In the genomic region with DNA sequence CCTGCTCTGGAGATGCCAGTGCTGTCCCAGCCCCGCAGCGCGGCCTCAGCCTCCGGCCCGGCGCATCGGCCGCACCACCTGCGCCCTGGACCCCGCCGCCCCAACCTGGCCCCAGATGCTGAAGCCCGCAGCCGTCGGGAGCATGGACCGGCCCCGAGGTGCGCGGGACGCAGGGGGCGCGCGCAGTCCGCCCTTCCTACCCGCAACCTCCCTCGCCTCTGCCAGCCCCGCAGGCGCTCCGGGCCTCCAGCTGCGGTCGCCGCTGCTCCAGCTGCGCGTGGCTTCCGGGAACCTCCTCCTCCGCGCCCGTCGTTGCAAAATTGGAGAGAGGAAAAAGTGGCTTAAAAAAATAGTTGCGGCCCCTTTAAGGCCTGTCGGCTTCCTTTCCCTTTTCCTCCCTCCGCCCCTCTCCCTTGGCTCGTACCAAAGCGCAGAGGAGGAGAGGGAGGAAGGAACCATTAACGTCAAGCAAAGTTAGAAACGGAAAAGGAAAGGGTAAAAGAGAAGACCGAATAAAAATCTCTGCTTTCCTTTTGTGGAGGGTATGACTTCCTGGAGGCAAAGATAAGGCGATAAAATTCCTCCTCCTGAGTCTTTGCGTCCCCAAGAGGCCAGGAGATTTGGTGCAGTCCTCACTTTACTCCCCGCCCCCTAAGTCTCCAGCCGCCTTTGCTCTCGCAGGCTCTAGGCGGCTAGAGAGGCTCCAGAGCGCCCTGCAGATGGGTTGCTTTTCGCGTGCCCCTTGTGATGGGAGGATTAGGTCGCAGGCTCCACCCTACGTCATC, we compare ENCODE assay signal across 8 cellular contexts. TPM values are rescaled to one million over a fixed set of nuclear protein-coding genes. Genes with fewer than 3 reads are reported as not detected.
A peak's percentile ranks its signal among the peaks of the same experiment; 100 is the strongest.
DNase-seq lines count a peak whose midpoint lies in the region; ATAC-seq and TF ChIP-seq lines count a peak whose summit lies in the region.

A gene with protein sequence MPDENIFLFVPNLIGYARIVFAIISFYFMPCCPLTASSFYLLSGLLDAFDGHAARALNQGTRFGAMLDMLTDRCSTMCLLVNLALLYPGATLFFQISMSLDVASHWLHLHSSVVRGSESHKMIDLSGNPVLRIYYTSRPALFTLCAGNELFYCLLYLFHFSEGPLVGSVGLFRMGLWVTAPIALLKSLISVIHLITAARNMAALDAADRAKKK (minus strand): TSS at position 343 of the 785 bp plus-strand sequence. CDS start 369 bp downstream, outside the sequence.

- H3K4me3 Mint-ChIP-seq in activated T-cell treated with anti-CD3 and anti-CD28 coated beads, Interleukin-2, amount 50 U/mL, for 24 hours: peak within 1 kb of the TSS; percentile 88

- peak within 1 kb of the TSS; percentile 100 for H3K27ac Mint-ChIP-seq in activated T-cell treated with anti-CD3 and anti-CD28 coated beads, Interleukin-2, amount 50 U/mL, for 24 hours

- peaks cover 13 to 15% of the 10 kb centered on the region in 2 donors for H3K4me1 ChIP-seq in mucosa of rectum (ENCODE audit: control insufficient read depth in 2 of 2, insufficient read depth in 2 of 2, low read length in 2 of 2)

- no peaks in the 10 kb centered on the region for H3K27me3 Mint-ChIP-seq in activated T-cell treated with anti-CD3 and anti-CD28 coated beads, Interleukin-2, amount 50 U/mL, for 24 hours

- no peaks in the 10 kb centered on the region for H3K9me3 ChIP-seq in mucosa of rectum (ENCODE audit: control insufficient read depth in 2 of 2, low read length in 2 of 2)

- H3K4me1 Mint-ChIP-seq in activated T-cell treated with anti-CD3 and anti-CD28 coated beads, Interleukin-2, amount 50 U/mL, for 24 hours (ENCODE audit: low read depth): peaks cover 23% of the 10 kb centered on the region

- H3K27me3 ChIP-seq in mucosa of rectum (ENCODE audit: control insufficient read depth in 2 of 2, insufficient read depth in 2 of 2, low read length in 2 of 2): no peaks in the 10 kb centered on the region

- peak within 1 kb of the TSS; percentile 86 to 87 for H3K9ac ChIP-seq in mucosa of rectum (ENCODE audit: low read depth in 1 of 2, low read length in 2 of 2)

- DNase-seq in DMS53 treated with DMSO at 0.1 percent for 48 hours (lab: John Stamatoyannopoulos, UW; ENCODE audit: unreplicated experiment): peak; percentile 83
- peak; percentile 97 for DNase-seq in KG1 (lab: John Stamatoyannopoulos, UW)
- peak; percentile 93 for DNase-seq in activated T-cell treated with anti-CD3 and anti-CD28 coated beads, Interleukin-2, amount 50 U/mL, for 24 hours
- peak; percentile 98 for DNase-seq in erythroblast (lab: John Stamatoyannopoulos, UW)
- DNase-seq in stimulated activated CD8-positive, alpha-beta memory T cell treated with anti-CD3 and anti-CD28 coated beads, Interleukin-4, amount 100 ng/mL, for 48 hours: peak; percentile 94

- peak within 1 kb of the TSS; percentile 83 to 92 for H3K27ac ChIP-seq in mucosa of rectum (ENCODE audit: low read depth in 2 of 2, low read length in 2 of 2)

- no peaks in the 10 kb centered on the region for H3K9me3 Mint-ChIP-seq in activated T-cell treated with anti-CD3 and anti-CD28 coated beads, Interleukin-2, amount 50 U/mL, for 24 hours

- peak within 1 kb of the TSS; percentile 92 to 95 for H3K4me3 ChIP-seq in mucosa of rectum (ENCODE audit: low read length in 2 of 2)

- peaks cover 21 to 30% of the 10 kb centered on the region in 2 donors for H3K36me3 ChIP-seq in mucosa of rectum (ENCODE audit: control insufficient read depth in 2 of 2, insufficient read depth in 2 of 2, low read length in 2 of 2)

- TF ChIP-seq POLR2A in erythroblast (IDR thresholded peaks at IDR 0.05; ENCODE audit: low read length): peak; percentile 43

- H3K36me3 Mint-ChIP-seq in activated T-cell treated with anti-CD3 and anti-CD28 coated beads, Interleukin-2, amount 50 U/mL, for 24 hours (ENCODE audit: low read depth): peaks cover 36% of the 10 kb centered on the region

- ATAC-seq in GM21619 (IDR thresholded peaks at IDR 0.05; ENCODE audit: unreplicated experiment): peak; percentile 92

TF ChIP-seq in PFSK-1, 5 proteins besides CTCF, POLR2A, EP300 and RAD21:
- 0 out of 2 replicates have a peak, but pooled peaks have one; percentile 55 for TF ChIP-seq TAF1 (IDR thresholded peaks at IDR 0.05; ENCODE audit: borderline replicate concordance, insufficient read depth, low read length)
- TF ChIP-seq SIN3A (IDR thresholded peaks at IDR 0.05; ENCODE audit: borderline replicate concordance, insufficient read depth, low read length): peak; percentile 93; the same call in 1 of the 2 replicates
- peak; percentile 54 for TF ChIP-seq POLR2AphosphoS5 (IDR thresholded peaks at IDR 0.05; ENCODE audit: low read depth, low read length)
- TF ChIP-seq, protein P1, sequence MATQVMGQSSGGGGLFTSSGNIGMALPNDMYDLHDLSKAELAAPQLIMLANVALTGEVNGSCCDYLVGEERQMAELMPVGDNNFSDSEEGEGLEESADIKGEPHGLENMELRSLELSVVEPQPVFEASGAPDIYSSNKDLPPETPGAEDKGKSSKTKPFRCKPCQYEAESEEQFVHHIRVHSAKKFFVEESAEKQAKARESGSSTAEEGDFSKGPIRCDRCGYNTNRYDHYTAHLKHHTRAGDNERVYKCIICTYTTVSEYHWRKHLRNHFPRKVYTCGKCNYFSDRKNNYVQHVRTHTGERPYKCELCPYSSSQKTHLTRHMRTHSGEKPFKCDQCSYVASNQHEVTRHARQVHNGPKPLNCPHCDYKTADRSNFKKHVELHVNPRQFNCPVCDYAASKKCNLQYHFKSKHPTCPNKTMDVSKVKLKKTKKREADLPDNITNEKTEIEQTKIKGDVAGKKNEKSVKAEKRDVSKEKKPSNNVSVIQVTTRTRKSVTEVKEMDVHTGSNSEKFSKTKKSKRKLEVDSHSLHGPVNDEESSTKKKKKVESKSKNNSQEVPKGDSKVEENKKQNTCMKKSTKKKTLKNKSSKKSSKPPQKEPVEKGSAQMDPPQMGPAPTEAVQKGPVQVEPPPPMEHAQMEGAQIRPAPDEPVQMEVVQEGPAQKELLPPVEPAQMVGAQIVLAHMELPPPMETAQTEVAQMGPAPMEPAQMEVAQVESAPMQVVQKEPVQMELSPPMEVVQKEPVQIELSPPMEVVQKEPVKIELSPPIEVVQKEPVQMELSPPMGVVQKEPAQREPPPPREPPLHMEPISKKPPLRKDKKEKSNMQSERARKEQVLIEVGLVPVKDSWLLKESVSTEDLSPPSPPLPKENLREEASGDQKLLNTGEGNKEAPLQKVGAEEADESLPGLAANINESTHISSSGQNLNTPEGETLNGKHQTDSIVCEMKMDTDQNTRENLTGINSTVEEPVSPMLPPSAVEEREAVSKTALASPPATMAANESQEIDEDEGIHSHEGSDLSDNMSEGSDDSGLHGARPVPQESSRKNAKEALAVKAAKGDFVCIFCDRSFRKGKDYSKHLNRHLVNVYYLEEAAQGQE (IDR thresholded peaks at IDR 0.05; ENCODE audit: insufficient read depth in 1 of 2, low read depth in 2 of 2, low read length in 2 of 2): no peak
- TF ChIP-seq FOXP2 (optimal IDR thresholded peaks at IDR 0.05; ENCODE audit: borderline replicate concordance, extremely low read depth, extremely low read length, insufficient read depth): peak; percentile 64

RNA-seq across cellular contexts. Expression of the gene that starts here (rescaled TPM):
- polyA plus RNA-seq in PFSK-1 (2012; ENCODE audit: insufficient read length, low read depth): 92.1 TPM

Comparison
In these comparisons a context has a peak if more than half of its experiments do, and no peak if none do; other contexts are left out.
1. Peak in every context shown above with its lines: DNase-seq, ATAC-seq, H3K4me3 ChIP-seq and H3K27ac ChIP-seq.